Comparison of ENCODE assay signal across 17 cellular contexts in the genomic region with DNA sequence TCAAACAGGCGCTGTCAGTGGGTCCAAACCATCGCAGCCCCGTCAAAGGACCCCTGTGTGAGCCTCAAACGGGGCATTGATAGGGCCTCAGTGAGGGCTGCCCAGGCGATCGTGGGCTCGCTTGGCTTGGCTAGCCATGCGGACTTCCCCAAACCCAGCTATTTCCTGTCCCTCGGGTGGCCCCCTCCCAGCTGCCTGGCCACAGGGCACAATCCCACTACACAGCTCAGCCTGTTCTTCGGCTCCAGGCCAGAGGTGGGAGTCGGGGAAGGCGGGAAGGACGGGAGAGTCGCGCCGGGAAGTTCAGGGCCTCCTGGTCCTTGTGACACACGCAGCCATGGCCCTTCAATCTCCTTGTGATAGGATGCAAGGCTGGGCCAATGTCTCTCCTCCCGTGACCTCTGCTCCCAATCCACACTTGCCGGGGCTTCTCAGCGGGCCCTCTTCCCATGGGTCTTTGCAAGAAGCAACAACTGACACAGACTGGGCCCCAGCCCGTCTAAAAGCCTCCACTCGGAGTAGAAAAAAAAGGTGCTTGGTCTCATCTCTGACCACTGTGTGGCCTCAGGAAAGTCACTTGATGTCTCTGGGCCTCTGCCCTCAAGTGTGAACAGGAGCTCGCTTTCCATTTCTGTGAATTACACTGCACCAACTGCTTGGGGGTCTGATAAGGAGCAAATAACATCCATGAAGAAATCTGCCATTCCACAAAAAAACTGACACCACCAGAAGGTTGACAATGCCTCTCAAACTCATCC. TPM values are rescaled to one million over a fixed set of nuclear protein-coding genes. Genes with fewer than 3 reads are reported as not detected.
DNase-seq lines count a peak whose midpoint lies in the region; ATAC-seq and TF ChIP-seq lines count a peak whose summit lies in the region.
"Had no signal": no experiment of that assay in that cellular context is flagged by ENCODE, and none has a peak within 500 bp of the region (broad histone marks: within the 10 kb centered on the region; RNA-seq: fewer than 3 reads in every experiment).

No MANE protein-coding gene starts in this region.

- no peaks in the 10 kb centered on the region for H3K27me3 ChIP-seq in Peyer's patch
- no peaks in the 10 kb centered on the region for H3K27me3 ChIP-seq in thyroid gland
- H3K27me3 ChIP-seq: body of pancreas, vagina had no signal

- intact Hi-C loops in thyroid gland (cut with DNase I) = no loop called here

- no peaks in the 10 kb centered on the region for H3K9me3 Mint-ChIP-seq in activated naive CD4-positive, alpha-beta T cell treated with anti-CD3 and anti-CD28 coated beads, Interleukin-2, amount 50 U/mL, for 72 hours
- H3K9me3 Mint-ChIP-seq: endodermal cell had no signal

- peaks cover 0 to 6% of the 10 kb centered on the region in 2 donors for H3K36me3 Mint-ChIP-seq in activated naive CD4-positive, alpha-beta T cell treated with anti-CD3 and anti-CD28 coated beads, Interleukin-2, amount 50 U/mL, for 72 hours

- H3K27ac ChIP-seq in Peyer's patch (peak overlapping the region in 1 of 4 donors; percentile 74), thyroid gland (peak overlapping the region in 1 of 3 donors; percentile 46)
- H3K27ac ChIP-seq: body of pancreas, gastroesophageal sphincter, vagina had no signal

- H3K36me3 ChIP-seq in Peyer's patch (no peaks in the 10 kb centered on the region), thyroid gland (no peaks in the 10 kb centered on the region)

- peak in 1 of 2 donors; percentile 8 for ATAC-seq in activated naive CD4-positive, alpha-beta T cell treated with anti-CD3 and anti-CD28 coated beads, Interleukin-2, amount 50 U/mL, for 72 hours
- ATAC-seq in GM21381 (IDR thresholded peaks at IDR 0.05; ENCODE audit: unreplicated experiment) = no peak
- ATAC-seq: body of pancreas, gastroesophageal sphincter had no signal

- no peak for DNase-seq in activated naive CD4-positive, alpha-beta T cell treated with anti-CD3 and anti-CD28 coated beads, Interleukin-2, amount 50 U/mL, for 72 hours (ENCODE audit: low spot score in 2 of 2)
- DNase-seq in activated naive CD4-positive, alpha-beta T cell treated with Interleukin-2 at 50 U/mL for 16 hours = no peak
- peak in 2 of 3 donors; percentile 75 to 79 for DNase-seq in Peyer's patch
- peak; percentile 62 for DNase-seq in kidney tubule cell (ENCODE audit: low spot score)
- DNase-seq in thyroid gland = peak; percentile 50 to 64
- DNase-seq in NOMO-1 (lab: John Stamatoyannopoulos, UW; ENCODE audit: unreplicated experiment in 2 of 2) = no peak
- DNase-seq in midbrain (lab: John Stamatoyannopoulos, UW) = no peak
- DNase-seq: activated T-cell treated with anti-CD3 and anti-CD28 coated beads, Interleukin-2, amount 50 U/mL, for 1 hour; body of pancreas; DMS79; endodermal cell; NCI-H1048; NCI-H345; stimulated activated CD8-positive, alpha-beta memory T cell treated with anti-CD3 and anti-CD28 coated beads, Interleukin-4, amount 100 ng/mL, for 48 hours had no signal

- H3K9me3 ChIP-seq in Peyer's patch (no peaks in the 10 kb centered on the region), thyroid gland (no peaks in the 10 kb centered on the region)
- H3K9me3 ChIP-seq: body of pancreas, gastroesophageal sphincter, vagina had no signal

- TF ChIP-seq CTCF in Peyer's patch (IDR thresholded peaks at IDR 0.05) (no peak), thyroid gland (IDR thresholded peaks at IDR 0.05) (no peak)

- H3K27ac Mint-ChIP-seq in activated naive CD4-positive, alpha-beta T cell treated with anti-CD3 and anti-CD28 coated beads, Interleukin-2, amount 50 U/mL, for 72 hours = peak overlapping the region; percentile 50 to 74
- H3K27ac Mint-ChIP-seq: endodermal cell had no signal

- WGBS in thyroid gland, 2 donors = 60 to 61% methylated on average over 16 to 19 of the region's 23 CpGs

- no peak overlapping the region for H3K4me3 ChIP-seq in Peyer's patch
- no peak overlapping the region for H3K4me3 ChIP-seq in thyroid gland (replicated peaks in 1 of 3)
- H3K4me3 ChIP-seq: body of pancreas, gastroesophageal sphincter, vagina had no signal

- H3K4me1 ChIP-seq in Peyer's patch (peaks cover 0 to 23% (median 10%) of the 10 kb centered on the region in 4 donors), thyroid gland (peaks cover 22 to 25% of the 10 kb centered on the region in 2 donors)
- H3K4me1 ChIP-seq: body of pancreas, vagina had no signal

- TF ChIP-seq POLR2A in Peyer's patch (IDR thresholded peaks at IDR 0.05) = no peak
- TF ChIP-seq POLR2A in thyroid gland (IDR thresholded peaks at IDR 0.05) = no peak

RNA-seq across cellular contexts. Expression of a gene that starts 7.1 kb away (rescaled TPM):
- under 1 TPM; 0.31 to 0.66 TPM for total RNA-seq in activated naive CD4-positive, alpha-beta T cell treated with anti-CD3 and anti-CD28 coated beads, Interleukin-2, amount 50 U/mL, for 72 hours
- not detected for total RNA-seq in Peyer's patch
- total RNA-seq in thyroid gland = 1 to 10 TPM in 1 of 4 donors, under 1 TPM in 1, not detected in 2; 0.45 to 3.0 TPM
- total RNA-seq: endodermal cell, gastroesophageal sphincter had no signal

RNA-seq across cellular contexts. Expression of a gene that starts 27.0 kb away (rescaled TPM):
- 100 to 1,000 TPM; 248 to 298 TPM for total RNA-seq in activated naive CD4-positive, alpha-beta T cell treated with anti-CD3 and anti-CD28 coated beads, Interleukin-2, amount 50 U/mL, for 72 hours
- total RNA-seq in Peyer's patch (10 to 100 TPM; 10.3 to 77.6 (median 18.3) TPM), thyroid gland (10 to 100 TPM; 25.3 to 97.3 (median 46.4) TPM)
- total RNA-seq: endodermal cell had no signal

Comparison
In these comparisons a context has a peak if more than half of its experiments do, and no peak if none do; other contexts are left out.
1. DNase-seq: peak in Peyer's patch (2 of 3), kidney tubule cell (single experiment) and thyroid gland (2 of 2); none in activated naive CD4-positive, alpha-beta T cell treated with anti-CD3 and anti-CD28 coated beads, Interleukin-2, amount 50 U/mL, for 72 hours (0 of 2), activated naive CD4-positive, alpha-beta T cell treated with Interleukin-2 at 50 U/mL for 16 hours (single experiment), NOMO-1 (0 of 2) and midbrain (single experiment).